24 cellular contexts compared by ENCODE assay signal in the genomic region with DNA sequence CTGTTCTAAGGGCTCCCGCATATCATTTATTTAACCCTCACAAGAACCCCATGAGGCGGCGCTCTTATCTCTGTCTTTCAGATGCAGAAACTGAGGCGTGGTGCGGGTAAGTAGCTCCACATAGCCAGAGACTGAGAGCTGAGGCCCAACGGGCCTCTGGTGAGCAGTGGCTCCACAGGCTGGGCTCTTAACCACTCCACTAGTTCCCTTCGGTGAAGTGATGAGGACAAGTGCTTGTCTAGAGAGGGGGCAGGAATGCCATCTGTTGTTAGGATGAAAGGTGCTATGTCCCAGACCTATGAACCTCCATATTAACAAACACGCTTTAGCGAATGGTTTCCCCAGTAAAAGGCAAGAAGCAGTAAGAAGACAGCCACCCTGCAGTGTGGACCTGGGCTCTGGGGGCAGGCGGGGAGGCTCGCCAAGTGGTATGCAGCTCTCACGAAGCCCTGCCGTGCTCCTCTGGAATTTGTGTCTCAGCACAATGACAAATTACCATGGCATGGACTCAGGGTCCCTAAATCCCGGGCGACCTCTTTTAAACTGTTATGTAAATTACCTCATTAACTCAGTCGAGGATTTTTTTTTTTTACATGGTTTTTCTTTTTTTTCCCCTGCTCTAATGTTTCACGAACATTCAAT. TPM values are rescaled to one million over a fixed set of nuclear protein-coding genes. Genes with fewer than 3 reads are reported as not detected.
DNase-seq lines count a peak whose midpoint lies in the region; TF ChIP-seq lines count a peak whose summit lies in the region.
"Had no signal": no experiment of that assay in that cellular context is flagged by ENCODE, and none has a peak within 500 bp of the region (broad histone marks: within the 10 kb centered on the region; RNA-seq: fewer than 3 reads in every experiment).

No MANE protein-coding gene starts in this region.

- H3K4me1 ChIP-seq in A673 (ENCODE audit: insufficient read depth, low read length, poor library complexity, severe bottlenecking) = peaks cover 12% of the 10 kb centered on the region
- no peaks in the 10 kb centered on the region for H3K4me1 ChIP-seq in breast epithelium
- H3K4me1 ChIP-seq: esophagus squamous epithelium, testis had no signal

- DNase-seq in A673 (ENCODE audit: low spot score) (peak; percentile 49), NCI-H524 treated with DMSO at 0.1 percent for 48 hours (lab: John Stamatoyannopoulos, UW) (peak; percentile 61), ecto neural progenitor cell (ENCODE audit: low spot score) (peak; percentile 68), mesothelial cell of epicardium (ENCODE audit: low spot score in 2 of 2, unreplicated experiment in 2 of 2) (no peak), breast epithelium (ENCODE audit: low spot score in 2 of 2) (no peak), immature natural killer cell (no peak), GM10248 (ENCODE audit: extremely low spot score) (no peak)
- DNase-seq in stimulated activated CD4-positive, alpha-beta T cell treated with anti-CD3 and anti-CD28 coated beads, Interleukin-2, amount 100 ng/mL, for 48 hours = no peak
- DNase-seq: activated CD4-positive, alpha-beta memory T cell treated with anti-CD3 and anti-CD28 coated beads for 36 hours; C1 segment of cervical spinal cord; dorsolateral prefrontal cortex; esophagus squamous epithelium; natural killer cell; NCI-H1436; NCI-H2227 treated with DMSO at 0.1 percent for 48 hours; stimulated activated CD4-positive, alpha-beta T cell treated with anti-CD3 and anti-CD28 coated beads, Interleukin-12 subunit alpha, Interleukin-12 subunit beta, amount 100 ng/mL, for 4 hours; testis had no signal

- H3K4me1 Mint-ChIP-seq in mesothelial cell of epicardium (peaks cover 18% of the 10 kb centered on the region), immature natural killer cell (no peaks in the 10 kb centered on the region)
- H3K4me1 Mint-ChIP-seq: natural killer cell had no signal

- H3K9me3 Mint-ChIP-seq in mesothelial cell of epicardium = no peaks in the 10 kb centered on the region
- H3K9me3 Mint-ChIP-seq in immature natural killer cell = no peaks in the 10 kb centered on the region
- H3K9me3 Mint-ChIP-seq: activated CD4-positive, alpha-beta memory T cell treated with anti-CD3 and anti-CD28 coated beads for 36 hours; activated naive CD4-positive, alpha-beta T cell treated with anti-CD3 and anti-CD28 coated beads, Interleukin-2, amount 50 U/mL, for 72 hours; natural killer cell had no signal

- H3K36me3 Mint-ChIP-seq in mesothelial cell of epicardium (peaks cover 41% of the 10 kb centered on the region), immature natural killer cell (peaks cover 3 to 4% (median 4%) of the 10 kb centered on the region in 3 donors)
- H3K36me3 Mint-ChIP-seq: activated CD4-positive, alpha-beta memory T cell treated with anti-CD3 and anti-CD28 coated beads for 36 hours; activated naive CD4-positive, alpha-beta T cell treated with anti-CD3 and anti-CD28 coated beads, Interleukin-2, amount 50 U/mL, for 72 hours; natural killer cell had no signal

- H3K27ac Mint-ChIP-seq in mesothelial cell of epicardium (peak overlapping the region; percentile 17), immature natural killer cell (no peak overlapping the region)
- H3K27ac Mint-ChIP-seq: activated CD4-positive, alpha-beta memory T cell treated with anti-CD3 and anti-CD28 coated beads for 36 hours; activated naive CD4-positive, alpha-beta T cell treated with anti-CD3 and anti-CD28 coated beads, Interleukin-2, amount 50 U/mL, for 72 hours; natural killer cell had no signal

- intact Hi-C loops in A673 (cut with micrococcal nuclease; ENCODE audit: unreplicated experiment) = no loop called here
- intact Hi-C loops in breast epithelium (cut with DNase I; ENCODE audit: low total_unique reads) = no loop called here

- H3K36me3 ChIP-seq in A673 (ENCODE audit: insufficient read depth, low read length, poor library complexity, severe bottlenecking) (no peaks in the 10 kb centered on the region), breast epithelium (no peaks in the 10 kb centered on the region)
- H3K36me3 ChIP-seq: esophagus squamous epithelium had no signal

- CTCF ChIA-PET in A673 (lab: Charles Lee) (no interaction called here), GM10248 (lab: Yijun Ruan, JAX) (no interaction called here)

- H3K27me3 Mint-ChIP-seq in mesothelial cell of epicardium (ENCODE audit: low read depth) (no peaks in the 10 kb centered on the region), immature natural killer cell (ENCODE audit: low read depth in 3 of 3) (peaks cover 0 to 7% (median 7%) of the 10 kb centered on the region in 3 donors)
- H3K27me3 Mint-ChIP-seq: activated CD4-positive, alpha-beta memory T cell treated with anti-CD3 and anti-CD28 coated beads for 36 hours had no signal

- BruUV-seq in A673 (replicated peaks; lab: Mats Ljungman, UMichigan) = no TSS peak

- POLR2A ChIA-PET in A673 (lab: Charles Lee; ENCODE audit: low non-redundant PET) (interaction anchor here (0.6 kb wide), 1 partner anchor 89 kb away, joined by 14 read pairs; no protein-coding TSS in a partner anchor), GM10248 (lab: Yijun Ruan, JAX) (no interaction called here)

- H3K9me3 ChIP-seq in A673 (ENCODE audit: low read depth, low read length, poor library complexity, severe bottlenecking) (no peaks in the 10 kb centered on the region), breast epithelium (no peaks in the 10 kb centered on the region)
- H3K9me3 ChIP-seq: esophagus squamous epithelium, testis had no signal

- H3K4me3 ChIP-seq in A673 (ENCODE audit: low read depth, low read length, poor library complexity, severe bottlenecking) (no peak overlapping the region), breast epithelium (no peak overlapping the region)
- H3K4me3 ChIP-seq: dorsolateral prefrontal cortex, esophagus squamous epithelium, GM12878, testis had no signal

- no peak overlapping the region for H3K27ac ChIP-seq in A673 (ENCODE audit: low read depth, low read length, poor library complexity, severe bottlenecking)
- no peak overlapping the region for H3K27ac ChIP-seq in breast epithelium
- H3K27ac ChIP-seq: dorsolateral prefrontal cortex, esophagus squamous epithelium, RWPE1, VCaP had no signal

- TF ChIP-seq CTCF in A673 (conservative IDR thresholded peaks at IDR 0.05; ENCODE audit: low read depth, low read length) (no peak), mesothelial cell of epicardium (IDR thresholded peaks at IDR 0.05; ENCODE audit: unreplicated experiment) (no peak), breast epithelium (IDR thresholded peaks at IDR 0.05) (no peak), GM10248 (IDR thresholded peaks at IDR 0.05; ENCODE audit: control extremely low read depth, extremely low read depth, low read depth, missing control alignments) (no peak)

- TF ChIP-seq POLR2A in breast epithelium (IDR thresholded peaks at IDR 0.05) = no peak

- peaks cover 3% of the 10 kb centered on the region for H3K27me3 ChIP-seq in A673 (replicated peaks; ENCODE audit: insufficient read depth, low read depth, low read length, poor library complexity)
- peaks cover 0 to 17% of the 10 kb centered on the region in 2 donors for H3K27me3 ChIP-seq in breast epithelium
- H3K27me3 ChIP-seq: esophagus squamous epithelium, testis had no signal

- no peak overlapping the region for H3K4me3 Mint-ChIP-seq in mesothelial cell of epicardium
- H3K4me3 Mint-ChIP-seq in immature natural killer cell = no peak overlapping the region
- H3K4me3 Mint-ChIP-seq: activated CD4-positive, alpha-beta memory T cell treated with anti-CD3 and anti-CD28 coated beads for 36 hours; natural killer cell had no signal

RNA-seq across cellular contexts. Expression of a gene that starts 20.9 kb away (rescaled TPM):
- total RNA-seq in A673 (2021) = not detected in 2 replicates
- not detected in 3 replicates for total RNA-seq in mesothelial cell of epicardium
- total RNA-seq in breast epithelium = 1 to 10 TPM in 1 of 3 donors, not detected in 2; 1.6 TPM
- not detected for polyA plus RNA-seq in immature natural killer cell
- total RNA-seq: activated CD4-positive, alpha-beta memory T cell treated with anti-CD3 and anti-CD28 coated beads for 36 hours; activated naive CD4-positive, alpha-beta T cell treated with anti-CD3 and anti-CD28 coated beads, Interleukin-2, amount 50 U/mL, for 72 hours; dorsolateral prefrontal cortex; esophagus squamous epithelium; glomerular endothelial cell; GM12878; natural killer cell; renal cortical epithelial cell; testis had no signal
- polyA plus RNA-seq: GM12878, keratinocyte had no signal

Comparison
In these comparisons a context has a peak if more than half of its experiments do, and no peak if none do; other contexts are left out.
1. DNase-seq: peak in A673 (single experiment), NCI-H524 treated with DMSO at 0.1 percent for 48 hours (single experiment) and ecto neural progenitor cell (single experiment); none in mesothelial cell of epicardium (0 of 2), breast epithelium (0 of 2), immature natural killer cell (0 of 3), GM10248 (single experiment) and stimulated activated CD4-positive, alpha-beta T cell treated with anti-CD3 and anti-CD28 coated beads, Interleukin-2, amount 100 ng/mL, for 48 hours (0 of 2).